31 cellular contexts compared by ENCODE assay signal in the genomic region with DNA sequence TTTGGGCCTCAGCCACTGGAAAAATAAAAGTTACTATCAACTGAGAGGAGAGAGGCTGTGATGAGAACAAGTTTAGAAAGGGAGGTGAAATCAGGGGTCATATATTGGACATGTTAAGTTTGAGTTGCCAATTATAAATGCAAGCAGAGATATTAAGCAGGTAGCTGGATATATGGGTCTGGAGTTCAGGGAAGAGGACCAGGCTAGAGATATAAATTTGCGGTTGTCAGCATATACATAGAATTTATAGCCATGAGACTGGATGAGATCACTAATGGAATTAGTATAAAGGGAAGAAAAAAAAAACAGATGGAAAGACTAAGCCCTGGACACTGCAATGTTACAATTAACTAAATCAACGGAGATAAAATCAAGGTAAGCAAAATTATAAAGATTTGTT.
"Had no signal": no experiment of that assay in that cellular context is flagged by ENCODE, and none has a peak within 500 bp of the region (broad histone marks: within the 10 kb centered on the region; RNA-seq: fewer than 3 reads in every experiment).

No MANE protein-coding gene starts in this region.

- H3K27me3 ChIP-seq: adrenal gland, body of pancreas, brain microvascular endothelial cell, breast epithelium had no signal

- H3K4me1 ChIP-seq: adrenal gland, body of pancreas, breast epithelium had no signal

- H3K4me3 ChIP-seq: adrenal gland, body of pancreas, breast epithelium had no signal

- DNase-seq: activated B cell treated with CpG ODN at 0.5 μM for 24 hours; activated CD4-positive, alpha-beta memory T cell treated with anti-CD3 and anti-CD28 coated beads for 36 hours; activated CD4-positive, alpha-beta T cell treated with anti-CD3 and anti-CD28 coated beads for 4 hours; activated CD4-positive, alpha-beta T cell treated with anti-CD3 and anti-CD28 coated beads, Interleukin-2, amount 10 ng/mL, durations not matched to agents 24 days and 14 days; activated CD4-positive, alpha-beta T cell treated with anti-CD3 and anti-CD28 coated beads, Interleukin-2, amount 50 U/mL, for 1 hour; activated CD4-positive, alpha-beta T cell treated with anti-CD3 and anti-CD28 coated beads, Interleukin-2, amount 50 U/mL, for 4 hours; activated CD4-positive, CD25-positive, alpha-beta regulatory T cell treated with anti-CD3 and anti-CD28 coated beads, Interleukin-2, amount 50 U/mL, for 72 hours; activated CD8-positive, alpha-beta memory T cell treated with anti-CD3 and anti-CD28 coated beads, Interleukin-2, amount 50 U/mL, for 4 hours; activated CD8-positive, alpha-beta T cell treated with anti-CD3 and anti-CD28 coated beads for 36 hours; activated effector memory CD4-positive, alpha-beta T cell treated with anti-CD3 and anti-CD28 coated beads, Interleukin-2, amount 50 U/mL, for 16 hours; activated gamma-delta T cell treated with Interleukin-2 at 50 U/mL for 16 hours; activated naive CD4-positive, alpha-beta T cell; activated naive CD4-positive, alpha-beta T cell treated with anti-CD3 and anti-CD28 coated beads for 36 hours; activated naive CD4-positive, alpha-beta T cell treated with anti-CD3 and anti-CD28 coated beads, Interleukin-2, amount 50 U/mL, for 16 hours; activated naive CD8-positive, alpha-beta T cell treated with anti-CD3 and anti-CD28 coated beads for 36 hours; activated T-cell treated with anti-CD3 and anti-CD28 coated beads for 4 hours; activated T-cell treated with anti-CD3 and anti-CD28 coated beads, Interleukin-2, amount 50 U/mL, for 1 hour; activated T-cell treated with anti-CD3 and anti-CD28 coated beads, Interleukin-2, amount 50 U/mL, for 4 hours; activated T-cell treated with anti-CD3 and anti-CD28 coated beads, Interleukin-2, amount 50 U/mL, for 72 hours; adrenal gland; amniotic stem cell; aorta; body of pancreas; brain microvascular endothelial cell; central memory CD4-positive, alpha-beta T cell; T-helper 2 cell; T-helper 9 cell had no signal

- ATAC-seq: activated CD8-positive, alpha-beta T cell treated with anti-CD3 and anti-CD28 coated beads for 36 hours; activated naive CD4-positive, alpha-beta T cell treated with anti-CD3 and anti-CD28 coated beads, Interleukin-2, amount 50 U/mL, for 72 hours; activated T-cell treated with anti-CD3 and anti-CD28 coated beads, Interleukin-2, amount 50 U/mL, for 4 hours; activated T-cell treated with anti-CD3 and anti-CD28 coated beads, Interleukin-2, amount 50 U/mL, for 72 hours; activated T-helper 17 cell treated with anti-CD3 and anti-CD28 coated beads, Interleukin-2, amount 50 U/mL, for 72 hours; body of pancreas had no signal

- H3K36me3 ChIP-seq: adrenal gland, brain microvascular endothelial cell, breast epithelium had no signal

- H3K9me3 ChIP-seq: adrenal gland, body of pancreas, breast epithelium had no signal

- H3K27ac ChIP-seq: adrenal gland, body of pancreas, brain microvascular endothelial cell, breast epithelium, VCaP had no signal
